16 cellular contexts compared by ENCODE assay signal in the genomic region with DNA sequence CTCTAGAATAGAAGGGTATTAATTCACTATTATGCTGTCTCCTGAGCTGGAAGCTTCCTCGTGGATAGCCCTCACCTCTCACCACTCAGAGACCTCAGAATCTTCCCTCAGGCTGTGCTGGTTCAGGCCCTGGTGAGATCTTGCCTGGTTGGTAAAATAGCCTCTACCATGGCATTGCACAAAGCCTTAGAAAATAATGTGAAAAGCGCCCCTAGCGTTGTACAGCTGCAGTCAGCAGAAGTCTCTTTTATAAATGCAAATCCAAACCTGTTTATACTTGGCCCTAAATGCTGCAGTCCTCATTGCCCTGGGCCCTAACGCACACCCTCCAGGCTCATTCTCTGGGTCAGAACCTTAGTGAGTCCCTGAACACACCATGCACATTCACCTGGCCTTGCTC.
DNase-seq lines count a peak whose midpoint lies in the region; ATAC-seq and TF ChIP-seq lines count a peak whose summit lies in the region.
"Had no signal": no experiment of that assay in that cellular context is flagged by ENCODE, and none has a peak within 500 bp of the region (broad histone marks: within the 10 kb centered on the region; RNA-seq: fewer than 3 reads in every experiment).

No MANE protein-coding gene starts in this region.

- no peaks in the 10 kb centered on the region for H3K36me3 Mint-ChIP-seq in stimulated activated memory B cell treated with anti-CD40 and anti-IgM and Interleukin-4, amounts not matched to agents 10 μg/mL and 1 μg/mL and 100 μg/mL, for 72 hours
- H3K36me3 Mint-ChIP-seq in naive thymus-derived CD8-positive, alpha-beta T cell = no peaks in the 10 kb centered on the region
- H3K36me3 Mint-ChIP-seq: CD4-positive, alpha-beta memory T cell had no signal

- no peaks in the 10 kb centered on the region for H3K4me1 Mint-ChIP-seq in stimulated activated memory B cell treated with anti-CD40 and anti-IgM and Interleukin-4, amounts not matched to agents 10 μg/mL and 1 μg/mL and 100 μg/mL, for 72 hours
- no peaks in the 10 kb centered on the region for H3K4me1 Mint-ChIP-seq in naive thymus-derived CD8-positive, alpha-beta T cell
- H3K4me1 Mint-ChIP-seq: activated CD4-positive, alpha-beta memory T cell treated with anti-CD3 and anti-CD28 coated beads, Interleukin-2, amount 10 ng/mL, durations not matched to agents 7 days and 5 days; CD4-positive, alpha-beta memory T cell had no signal

- POLR2A ChIA-PET in naive thymus-derived CD8-positive, alpha-beta T cell (lab: Charles Lee) = no interaction called here

- no peaks in the 10 kb centered on the region for H3K4me1 ChIP-seq in gastrocnemius medialis
- H3K4me1 ChIP-seq: colonic mucosa, esophagus squamous epithelium, prostate gland had no signal

- H3K4me3 ChIP-seq in brain microvascular endothelial cell (ENCODE audit: low read depth, low read length) (no peak overlapping the region), gastrocnemius medialis (no peak overlapping the region)
- H3K4me3 ChIP-seq: colonic mucosa, esophagus squamous epithelium, prostate gland had no signal

- no peak for ATAC-seq in stimulated activated memory B cell treated with anti-CD40 and anti-IgM and Interleukin-4, amounts not matched to agents 10 μg/mL and 1 μg/mL and 100 μg/mL, for 72 hours
- ATAC-seq in naive thymus-derived CD8-positive, alpha-beta T cell = no peak
- no peak for ATAC-seq in gastrocnemius medialis

- no peaks in the 10 kb centered on the region for H3K27me3 ChIP-seq in brain microvascular endothelial cell (replicated peaks)
- no peaks in the 10 kb centered on the region for H3K27me3 ChIP-seq in gastrocnemius medialis
- H3K27me3 ChIP-seq: colonic mucosa, esophagus squamous epithelium had no signal

- H3K27me3 Mint-ChIP-seq in stimulated activated memory B cell treated with anti-CD40 and anti-IgM and Interleukin-4, amounts not matched to agents 10 μg/mL and 1 μg/mL and 100 μg/mL, for 72 hours = peaks cover 19% of the 10 kb centered on the region
- H3K27me3 Mint-ChIP-seq in naive thymus-derived CD8-positive, alpha-beta T cell = peaks cover 2 to 25% (median 22%) of the 10 kb centered on the region in 5 donors
- H3K27me3 Mint-ChIP-seq: activated CD4-positive, alpha-beta memory T cell treated with anti-CD3 and anti-CD28 coated beads, Interleukin-2, amount 10 ng/mL, durations not matched to agents 7 days and 5 days had no signal

- H3K27ac ChIP-seq in brain microvascular endothelial cell (no peak overlapping the region), gastrocnemius medialis (no peak overlapping the region)
- H3K27ac ChIP-seq: colonic mucosa, esophagus squamous epithelium, prostate gland had no signal

- no peaks in the 10 kb centered on the region for H3K36me3 ChIP-seq in brain microvascular endothelial cell (replicated peaks)
- no peaks in the 10 kb centered on the region for H3K36me3 ChIP-seq in gastrocnemius medialis
- H3K36me3 ChIP-seq: colonic mucosa, esophagus squamous epithelium, prostate gland had no signal

- in situ Hi-C loops in brain microvascular endothelial cell (cut with HindIII; ENCODE audit: low pct_ligation_motif_present, low sequenced_read_pairs) = no loop called here
- in situ Hi-C loops in gastrocnemius medialis (cut with MboI; ENCODE audit: low sequenced_read_pairs in 4 of 4) = no loop called here

- H3K4me3 Mint-ChIP-seq in stimulated activated memory B cell treated with anti-CD40 and anti-IgM and Interleukin-4, amounts not matched to agents 10 μg/mL and 1 μg/mL and 100 μg/mL, for 72 hours = no peak overlapping the region
- no peak overlapping the region for H3K4me3 Mint-ChIP-seq in naive thymus-derived CD8-positive, alpha-beta T cell
- H3K4me3 Mint-ChIP-seq: activated CD4-positive, alpha-beta memory T cell treated with anti-CD3 and anti-CD28 coated beads, Interleukin-2, amount 10 ng/mL, durations not matched to agents 7 days and 5 days; CD4-positive, alpha-beta memory T cell had no signal

- intact Hi-C loops in gastrocnemius medialis (cut with DNase I; ENCODE audit: low total_unique reads) = no loop called here

- H3K9me3 Mint-ChIP-seq in stimulated activated memory B cell treated with anti-CD40 and anti-IgM and Interleukin-4, amounts not matched to agents 10 μg/mL and 1 μg/mL and 100 μg/mL, for 72 hours = peaks cover 5% of the 10 kb centered on the region
- H3K9me3 Mint-ChIP-seq in naive thymus-derived CD8-positive, alpha-beta T cell = peaks cover 0 to 2% (median 0%) of the 10 kb centered on the region in 9 donors
- H3K9me3 Mint-ChIP-seq: activated CD4-positive, alpha-beta memory T cell treated with anti-CD3 and anti-CD28 coated beads, Interleukin-2, amount 10 ng/mL, durations not matched to agents 7 days and 5 days; activated T-helper 2 cell treated with anti-CD3 and anti-CD28 coated beads, Interferon-gamma antibody, Interleukin-2, Interleukin-4, amounts not matched to agents 10 μg/mL and 5 μg/mL and 100 μg/mL, durations not matched to agents 14 hours and 24 hours and 36 hours; CD4-positive, alpha-beta memory T cell had no signal

- TF ChIP-seq POLR2A in gastrocnemius medialis (IDR thresholded peaks at IDR 0.05) = no peak

- DNase-seq in ELR (ENCODE audit: low read depth) (peak; percentile 6), M059J (ENCODE audit: low read depth) (peak; percentile 16), brain microvascular endothelial cell (no peak), left kidney (ENCODE audit: low read depth, low spot score) (peak; percentile 4), NCI-H2107 (lab: John Stamatoyannopoulos, UW) (no peak), gastrocnemius medialis (no peak)
- no peak for DNase-seq in naive thymus-derived CD8-positive, alpha-beta T cell
- DNase-seq: activated CD4-positive, alpha-beta memory T cell treated with anti-CD3 and anti-CD28 coated beads, Interleukin-2, amount 10 ng/mL, durations not matched to agents 7 days and 5 days; CD4-positive, alpha-beta memory T cell; colonic mucosa; esophagus squamous epithelium; NCI-H2171; substantia nigra had no signal

- no peaks in the 10 kb centered on the region for H3K9me3 ChIP-seq in gastrocnemius medialis
- H3K9me3 ChIP-seq: colonic mucosa, esophagus squamous epithelium, prostate gland had no signal

- H3K27ac Mint-ChIP-seq in stimulated activated memory B cell treated with anti-CD40 and anti-IgM and Interleukin-4, amounts not matched to agents 10 μg/mL and 1 μg/mL and 100 μg/mL, for 72 hours = no peak overlapping the region
- H3K27ac Mint-ChIP-seq in naive thymus-derived CD8-positive, alpha-beta T cell = no peak overlapping the region
- H3K27ac Mint-ChIP-seq: activated CD4-positive, alpha-beta memory T cell treated with anti-CD3 and anti-CD28 coated beads, Interleukin-2, amount 10 ng/mL, durations not matched to agents 7 days and 5 days; activated T-helper 2 cell treated with anti-CD3 and anti-CD28 coated beads, Interferon-gamma antibody, Interleukin-2, Interleukin-4, amounts not matched to agents 10 μg/mL and 5 μg/mL and 100 μg/mL, durations not matched to agents 14 hours and 24 hours and 36 hours; CD4-positive, alpha-beta memory T cell had no signal

- TF ChIP-seq CTCF in brain microvascular endothelial cell (IDR thresholded peaks at IDR 0.05; ENCODE audit: low read depth, low read length, missing control alignments) (peak; percentile 22), gastrocnemius medialis (IDR thresholded peaks at IDR 0.05 in 4 of 5, conservative IDR thresholded peaks at IDR 0.05 in 1 of 5) (no peak)

Comparison
In these comparisons a context has a peak if more than half of its experiments do, and no peak if none do; other contexts are left out.
1. DNase-seq: peak in ELR (single experiment), M059J (single experiment) and left kidney (single experiment); none in brain microvascular endothelial cell (single experiment), NCI-H2107 (single experiment), naive thymus-derived CD8-positive, alpha-beta T cell (0 of 10) and gastrocnemius medialis (0 of 2).